10 cellular contexts compared by ENCODE assay signal in the genomic region with DNA sequence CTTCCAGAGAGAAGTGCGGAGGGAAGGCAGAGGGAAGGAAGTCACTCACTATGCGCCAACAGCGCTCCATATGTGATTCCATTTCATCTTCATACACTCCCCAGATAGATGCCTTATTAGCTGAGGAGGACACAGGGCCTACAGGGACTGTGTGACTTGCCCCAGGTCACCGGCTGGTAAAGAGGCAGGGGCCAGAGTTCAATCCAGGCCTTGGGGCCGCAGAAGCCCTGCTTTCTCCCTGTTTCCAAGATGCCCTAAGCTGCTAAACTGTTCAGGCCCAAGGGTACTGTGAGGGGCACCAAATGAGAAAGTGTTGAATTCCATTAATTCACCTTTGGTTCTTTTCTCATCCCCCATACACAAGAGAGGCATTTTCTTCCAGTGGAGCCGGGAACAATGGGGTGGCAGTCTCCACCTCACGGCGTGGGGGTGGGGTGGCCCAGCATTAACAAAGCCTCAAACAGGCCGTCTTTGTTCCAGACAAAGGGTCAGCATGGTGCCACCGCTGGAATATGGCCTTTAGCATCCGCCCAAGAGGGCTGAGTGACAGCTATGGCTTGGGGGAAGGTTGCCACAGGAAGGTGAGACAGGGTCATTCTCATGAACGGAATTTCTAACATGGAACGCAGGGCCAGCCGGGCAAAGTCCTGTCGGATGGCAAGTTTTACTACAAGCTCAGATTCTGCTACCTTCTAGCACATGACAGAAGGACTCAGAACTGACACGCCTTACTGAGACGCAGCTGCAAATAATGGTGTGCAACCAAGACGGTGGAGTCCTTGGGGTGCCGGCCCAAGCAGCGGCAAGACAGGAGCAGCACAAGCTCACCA.
DNase-seq lines count a peak whose midpoint lies in the region; ATAC-seq and TF ChIP-seq lines count a peak whose summit lies in the region.
"Had no signal": no experiment of that assay in that cellular context is flagged by ENCODE, and none has a peak within 500 bp of the region (broad histone marks: within the 10 kb centered on the region; RNA-seq: fewer than 3 reads in every experiment).

No MANE protein-coding gene starts in this region.

- H3K9me3 Mint-ChIP-seq in Calu3 (ENCODE audit: low read depth, unreplicated experiment) (no peaks in the 10 kb centered on the region), neural progenitor cell (no peaks in the 10 kb centered on the region), MCF 10A (ENCODE audit: unreplicated experiment) (no peaks in the 10 kb centered on the region)
- no peaks in the 10 kb centered on the region for H3K9me3 Mint-ChIP-seq in activated CD8-positive, alpha-beta memory T cell treated with anti-CD3 and anti-CD28 coated beads, Interleukin-2, amount 10 ng/mL, durations not matched to agents 7 days and 5 days (ENCODE audit: low read depth)

- H3K4me1 Mint-ChIP-seq in Calu3 (ENCODE audit: low read depth, unreplicated experiment): peaks cover 24% of the 10 kb centered on the region
- H3K4me1 Mint-ChIP-seq in neural progenitor cell: peaks cover 40% of the 10 kb centered on the region
- H3K4me1 Mint-ChIP-seq in activated CD8-positive, alpha-beta memory T cell treated with anti-CD3 and anti-CD28 coated beads, Interleukin-2, amount 10 ng/mL, durations not matched to agents 7 days and 5 days: peaks cover 4% of the 10 kb centered on the region
- H3K4me1 Mint-ChIP-seq in MCF 10A (ENCODE audit: insufficient read depth, unreplicated experiment): peaks cover 10% of the 10 kb centered on the region

- H2AFZ ChIP-seq in hepatocyte (no peak overlapping the region), neural progenitor cell (replicated peaks) (no peak overlapping the region)

- intact Hi-C loops in Calu3 (cut with micrococcal nuclease; ENCODE audit: unreplicated experiment) (no loop called here), MCF 10A (cut with micrococcal nuclease) (loop anchor here (5.0 kb wide), 1 partner anchor 219 kb away; no protein-coding TSS in a partner anchor)

- H3K4me1 ChIP-seq in Peyer's patch (peaks cover 0 to 19% (median 0%) of the 10 kb centered on the region in 4 donors), hepatocyte (ENCODE audit: insufficient read depth) (peaks cover 5% of the 10 kb centered on the region), neural progenitor cell (peaks cover 28% of the 10 kb centered on the region)
- H3K4me1 ChIP-seq: BE2C had no signal

- CTCF ChIA-PET in Calu3 (lab: Charles Lee): interaction anchor here (0.9 kb wide), 1 partner anchor 281 kb away, joined by 3 read pairs; no protein-coding TSS in a partner anchor
- CTCF ChIA-PET in activated CD8-positive, alpha-beta memory T cell treated with anti-CD3 and anti-CD28 coated beads, Interleukin-2, amount 10 ng/mL, durations not matched to agents 7 days and 5 days (lab: Charles Lee): interaction anchor here (0.9 to 5.9 kb wide), 16 partner anchors 9 to 293 kb away, joined by 3 to 61 read pairs (median 5); partner anchors contain the start of gene ANKH
- CTCF ChIA-PET in MCF 10A (lab: Yijun Ruan, JAX): interaction anchor here (0.5 to 10.6 kb wide), 30 partner anchors 9 to 1267 kb away, joined by 3 to 223 read pairs (median 6); partner anchors contain the start of gene ANKH

- WGBS in hepatocyte (ENCODE audit: low lambda C conversion rate, missing lambda C conversion rate): 69% methylated on average over 20 of the region's 20 CpGs

- H3K27me3 Mint-ChIP-seq in Calu3 (ENCODE audit: unreplicated experiment) (no peaks in the 10 kb centered on the region), neural progenitor cell (ENCODE audit: insufficient read depth, low read depth) (peaks cover 7% of the 10 kb centered on the region), MCF 10A (ENCODE audit: insufficient read depth, unreplicated experiment) (no peaks in the 10 kb centered on the region)
- no peaks in the 10 kb centered on the region for H3K27me3 Mint-ChIP-seq in activated CD8-positive, alpha-beta memory T cell treated with anti-CD3 and anti-CD28 coated beads, Interleukin-2, amount 10 ng/mL, durations not matched to agents 7 days and 5 days
- H3K27me3 Mint-ChIP-seq: activated CD4-positive, alpha-beta T cell treated with anti-CD3 and anti-CD28 coated beads for 36 hours had no signal

- no peaks in the 10 kb centered on the region for H3K79me2 ChIP-seq in hepatocyte
- H3K79me2 ChIP-seq in neural progenitor cell (ENCODE audit: low read depth): no peaks in the 10 kb centered on the region

- no peak overlapping the region for H3K4me3 Mint-ChIP-seq in Calu3 (ENCODE audit: low read depth, unreplicated experiment)
- no peak overlapping the region for H3K4me3 Mint-ChIP-seq in neural progenitor cell
- no peak overlapping the region for H3K4me3 Mint-ChIP-seq in activated CD8-positive, alpha-beta memory T cell treated with anti-CD3 and anti-CD28 coated beads, Interleukin-2, amount 10 ng/mL, durations not matched to agents 7 days and 5 days
- no peak overlapping the region for H3K4me3 Mint-ChIP-seq in MCF 10A (ENCODE audit: unreplicated experiment)
- H3K4me3 Mint-ChIP-seq: activated CD4-positive, alpha-beta T cell treated with anti-CD3 and anti-CD28 coated beads for 36 hours had no signal

- no peak for TF ChIP-seq POLR2A in Peyer's patch (IDR thresholded peaks at IDR 0.05)

- no peaks in the 10 kb centered on the region for H3K27me3 ChIP-seq in Peyer's patch
- H3K27me3 ChIP-seq in hepatocyte: no peaks in the 10 kb centered on the region
- no peaks in the 10 kb centered on the region for H3K27me3 ChIP-seq in neural progenitor cell
- H3K27me3 ChIP-seq: BE2C had no signal

- ATAC-seq in activated CD8-positive, alpha-beta memory T cell treated with anti-CD3 and anti-CD28 coated beads, Interleukin-2, amount 10 ng/mL, durations not matched to agents 7 days and 5 days: no peak
- no peak for ATAC-seq in HG03196 (IDR thresholded peaks at IDR 0.05; ENCODE audit: unreplicated experiment)

- H3K9ac ChIP-seq in neural progenitor cell: no peak overlapping the region

- H3K27ac ChIP-seq in Peyer's patch (peak overlapping the region in 2 of 4 donors; percentile 7 to 15), hepatocyte (peak overlapping the region; percentile 71), neural progenitor cell (peak overlapping the region; percentile 80)

- BruUV-seq in Calu3 (replicated peaks; lab: Mats Ljungman, UMichigan) (no TSS peak), MCF 10A (replicated peaks; lab: Mats Ljungman, UMichigan) (no TSS peak)

- TF ChIP-seq CTCF in Calu3 (IDR thresholded peaks at IDR 0.05; ENCODE audit: unreplicated experiment): no peak
- no peak for TF ChIP-seq CTCF in Peyer's patch (IDR thresholded peaks at IDR 0.05)
- TF ChIP-seq CTCF in hepatocyte (IDR thresholded peaks at IDR 0.05; ENCODE audit: poor library complexity): no peak
- no peak for TF ChIP-seq CTCF in neural progenitor cell (IDR thresholded peaks at IDR 0.05)
- no peak for TF ChIP-seq CTCF in MCF 10A (IDR thresholded peaks at IDR 0.05; ENCODE audit: unreplicated experiment)

- peaks cover 30% of the 10 kb centered on the region for H3F3A ChIP-seq in neural progenitor cell (ENCODE audit: low read depth)

- no peaks in the 10 kb centered on the region for H3K9me3 ChIP-seq in Peyer's patch
- no peaks in the 10 kb centered on the region for H3K9me3 ChIP-seq in hepatocyte (ENCODE audit: low read depth)
- H3K9me3 ChIP-seq in neural progenitor cell (ENCODE audit: low read depth): no peaks in the 10 kb centered on the region
- H3K9me3 ChIP-seq: BE2C had no signal

- H3K4me3 ChIP-seq in Peyer's patch (no peak overlapping the region), hepatocyte (no peak overlapping the region), neural progenitor cell (peak overlapping the region; percentile 31)

- no peaks in the 10 kb centered on the region for H4K20me1 ChIP-seq in hepatocyte (ENCODE audit: insufficient read depth, poor library complexity, severe bottlenecking)
- H4K20me1 ChIP-seq in neural progenitor cell (ENCODE audit: low read depth): peaks cover 6% of the 10 kb centered on the region

- H3K36me3 Mint-ChIP-seq in Calu3 (ENCODE audit: insufficient read depth, unreplicated experiment): peaks cover 7% of the 10 kb centered on the region
- no peaks in the 10 kb centered on the region for H3K36me3 Mint-ChIP-seq in neural progenitor cell
- no peaks in the 10 kb centered on the region for H3K36me3 Mint-ChIP-seq in activated CD8-positive, alpha-beta memory T cell treated with anti-CD3 and anti-CD28 coated beads, Interleukin-2, amount 10 ng/mL, durations not matched to agents 7 days and 5 days
- H3K36me3 Mint-ChIP-seq in MCF 10A (ENCODE audit: insufficient read depth, unreplicated experiment): peaks cover 12% of the 10 kb centered on the region

- no peaks in the 10 kb centered on the region for H3K36me3 ChIP-seq in Peyer's patch
- H3K36me3 ChIP-seq in hepatocyte (replicated peaks; ENCODE audit: insufficient read depth, low read depth): no peaks in the 10 kb centered on the region
- no peaks in the 10 kb centered on the region for H3K36me3 ChIP-seq in neural progenitor cell
- H3K36me3 ChIP-seq: BE2C had no signal

- DNase-seq in Calu3 (peak; percentile 55), Peyer's patch (peak in 2 of 3 donors; percentile 81 to 82), hepatocyte (ENCODE audit: low spot score) (peak; percentile 78), neural progenitor cell (ENCODE audit: low spot score) (peak; percentile 93), DMS53 treated with DMSO at 0.1 percent for 48 hours (lab: John Stamatoyannopoulos, UW; ENCODE audit: unreplicated experiment) (no peak), MCF 10A (ENCODE audit: unreplicated experiment) (no peak)
- DNase-seq in activated CD8-positive, alpha-beta memory T cell treated with anti-CD3 and anti-CD28 coated beads, Interleukin-2, amount 10 ng/mL, durations not matched to agents 7 days and 5 days: no peak
- DNase-seq: BE2C had no signal

- H3K27ac Mint-ChIP-seq in Calu3 (ENCODE audit: unreplicated experiment): no peak overlapping the region
- H3K27ac Mint-ChIP-seq in neural progenitor cell: peak overlapping the region; percentile 55
- H3K27ac Mint-ChIP-seq in activated CD8-positive, alpha-beta memory T cell treated with anti-CD3 and anti-CD28 coated beads, Interleukin-2, amount 10 ng/mL, durations not matched to agents 7 days and 5 days: no peak overlapping the region
- no peak overlapping the region for H3K27ac Mint-ChIP-seq in MCF 10A (ENCODE audit: low read depth, unreplicated experiment)
- H3K27ac Mint-ChIP-seq: activated CD4-positive, alpha-beta T cell treated with anti-CD3 and anti-CD28 coated beads for 36 hours had no signal

- POLR2A ChIA-PET in MCF 10A (lab: Yijun Ruan, JAX): interaction anchor here (0.8 to 2.1 kb wide), 3 partner anchors 275 to 281 kb away, joined by 3 to 17 read pairs (median 3); no protein-coding TSS in a partner anchor

- H3K9me2 ChIP-seq in hepatocyte (replicated peaks; ENCODE audit: insufficient read depth): no peaks in the 10 kb centered on the region

- H3K4me2 ChIP-seq in hepatocyte (no peak overlapping the region), neural progenitor cell (peak overlapping the region; percentile 79)

Comparison
In these comparisons a context has a peak if more than half of its experiments do, and no peak if none do; other contexts are left out.
1. DNase-seq: peak in Calu3 (single experiment), Peyer's patch (2 of 3), hepatocyte (single experiment) and neural progenitor cell (single experiment); none in activated CD8-positive, alpha-beta memory T cell treated with anti-CD3 and anti-CD28 coated beads, Interleukin-2, amount 10 ng/mL, durations not matched to agents 7 days and 5 days (single experiment), DMS53 treated with DMSO at 0.1 percent for 48 hours (single experiment) and MCF 10A (single experiment).